ENCODE assay signal across 14 cellular contexts in genomic region chr16:87207509-87207908, GRCh38.
DNase-seq lines count a peak whose midpoint lies in the region; ATAC-seq and TF ChIP-seq lines count a peak whose summit lies in the region.
"Had no signal": no experiment of that assay in that cellular context is flagged by ENCODE, and none has a peak within 500 bp of the region (broad histone marks: within the 10 kb centered on the region; RNA-seq: fewer than 3 reads in every experiment).

No MANE protein-coding gene starts in this region.

- TF ChIP-seq CTCF in mesothelial cell of epicardium (IDR thresholded peaks at IDR 0.05; ENCODE audit: unreplicated experiment) = no peak

- no peak overlapping the region for H3K4me3 ChIP-seq in MG63
- H3K4me3 ChIP-seq: K562, upper lobe of right lung had no signal

- peak overlapping the region; percentile 78 for H3K27ac Mint-ChIP-seq in mesothelial cell of epicardium
- H3K27ac Mint-ChIP-seq: activated CD4-positive, alpha-beta T cell treated with anti-CD3 and anti-CD28 coated beads, Interleukin-2, amount 10 ng/mL, durations not matched to agents 24 days and 14 days; activated naive CD4-positive, alpha-beta T cell treated with anti-CD3 and anti-CD28 coated beads for 36 hours had no signal

- peak; percentile 37 for DNase-seq in A172 (ENCODE audit: low spot score)
- peak; percentile 28 for DNase-seq in MG63
- DNase-seq in epithelial cell of prostate (ENCODE audit: low read depth, low spot score) = no peak
- no peak for DNase-seq in mesothelial cell of epicardium (ENCODE audit: low spot score in 2 of 2, unreplicated experiment in 2 of 2)
- DNase-seq in NCI-H524 (lab: John Stamatoyannopoulos, UW) = no peak
- no peak for DNase-seq in stimulated activated naive CD8-positive, alpha-beta T cell treated with anti-CD3 and anti-CD28 coated beads, Interleukin-15, Interleukin-2, amounts not matched to agents 100 U/mL and 50 U/mL, for 24 hours
- DNase-seq in NCI-H187 (lab: John Stamatoyannopoulos, UW) = no peak
- DNase-seq: activated CD4-positive, alpha-beta T cell treated with anti-CD3 and anti-CD28 coated beads, Interleukin-2, amount 10 ng/mL, durations not matched to agents 24 days and 14 days; activated naive CD4-positive, alpha-beta T cell treated with anti-CD3 and anti-CD28 coated beads for 36 hours; islet precursor cell; upper lobe of right lung had no signal

- H3K36me3 Mint-ChIP-seq in mesothelial cell of epicardium = no peaks in the 10 kb centered on the region

- no peaks in the 10 kb centered on the region for H3K27me3 Mint-ChIP-seq in mesothelial cell of epicardium (ENCODE audit: low read depth)

- H3K27ac ChIP-seq in epithelial cell of prostate = peak overlapping the region; percentile 56
- H3K27ac ChIP-seq: neutrophil, upper lobe of right lung had no signal

- H3K4me1 Mint-ChIP-seq in mesothelial cell of epicardium = peaks cover 24% of the 10 kb centered on the region

- no peak overlapping the region for H3K4me3 Mint-ChIP-seq in mesothelial cell of epicardium
- H3K4me3 Mint-ChIP-seq: activated CD4-positive, alpha-beta T cell treated with anti-CD3 and anti-CD28 coated beads, Interleukin-2, amount 10 ng/mL, durations not matched to agents 24 days and 14 days; activated naive CD4-positive, alpha-beta T cell treated with anti-CD3 and anti-CD28 coated beads for 36 hours had no signal

- H3K9me3 Mint-ChIP-seq in mesothelial cell of epicardium = no peaks in the 10 kb centered on the region
- H3K9me3 Mint-ChIP-seq: activated CD4-positive, alpha-beta T cell treated with anti-CD3 and anti-CD28 coated beads, Interleukin-2, amount 10 ng/mL, durations not matched to agents 24 days and 14 days; activated naive CD4-positive, alpha-beta T cell treated with anti-CD3 and anti-CD28 coated beads for 36 hours had no signal

- H3K36me3 ChIP-seq in MG63 = no peaks in the 10 kb centered on the region
- H3K36me3 ChIP-seq: neutrophil, upper lobe of right lung had no signal

- no peak for ATAC-seq in stimulated activated naive CD8-positive, alpha-beta T cell treated with anti-CD3 and anti-CD28 coated beads, Interleukin-15, Interleukin-2, amounts not matched to agents 100 U/mL and 50 U/mL, for 24 hours
- ATAC-seq in HG03378 (IDR thresholded peaks at IDR 0.05; ENCODE audit: unreplicated experiment) = no peak
- ATAC-seq: K562, upper lobe of right lung had no signal

- H3K9me3 ChIP-seq in MG63 = no peaks in the 10 kb centered on the region
- H3K9me3 ChIP-seq: neutrophil, upper lobe of right lung had no signal

- no peaks in the 10 kb centered on the region for H3K27me3 ChIP-seq in MG63
- H3K27me3 ChIP-seq: upper lobe of right lung had no signal

Comparison
In these comparisons a context has a peak if more than half of its experiments do, and no peak if none do; other contexts are left out.
1. DNase-seq: peak in A172 (single experiment) and MG63 (single experiment); none in epithelial cell of prostate (single experiment), mesothelial cell of epicardium (0 of 2), NCI-H524 (0 of 2), stimulated activated naive CD8-positive, alpha-beta T cell treated with anti-CD3 and anti-CD28 coated beads, Interleukin-15, Interleukin-2, amounts not matched to agents 100 U/mL and 50 U/mL, for 24 hours (single experiment) and NCI-H187 (0 of 2).